In genomic region chr6:121823437-121823851, GRCh38 we compare ENCODE assay signal across 14 cellular contexts.
DNase-seq lines count a peak whose midpoint lies in the region; ATAC-seq, FAIRE-seq and TF ChIP-seq lines count a peak whose summit lies in the region.
"Had no signal": no experiment of that assay in that cellular context is flagged by ENCODE, and none has a peak within 500 bp of the region (broad histone marks: within the 10 kb centered on the region; RNA-seq: fewer than 3 reads in every experiment).

No MANE protein-coding gene starts in this region.

- no peaks in the 10 kb centered on the region for H3K9me1 ChIP-seq in endothelial cell of umbilical vein (replicated peaks; ENCODE audit: control insufficient read depth, extremely low read depth, insufficient read depth, low read length)

- no peak overlapping the region for H2AK5ac ChIP-seq in neuronal stem cell (ENCODE audit: low read depth, low read length)

- CTCF ChIA-PET in endothelial cell of umbilical vein (lab: Charles Lee): interaction anchor here (0.6 to 1.2 kb wide), 3 partner anchors 57 to 353 kb away, joined by 3 to 4 read pairs (median 3); no protein-coding TSS in a partner anchor

- H3K36me3 ChIP-seq in endothelial cell of umbilical vein (ENCODE audit: control insufficient read depth in 2 of 2, extremely low read depth in 1 of 2, insufficient read depth in 2 of 2, low read length in 2 of 2) (no peaks in the 10 kb centered on the region), neuronal stem cell (replicated peaks in 1 of 2; ENCODE audit: control insufficient read depth in 2 of 2, insufficient read depth in 2 of 2, low read length in 2 of 2) (no peaks in the 10 kb centered on the region), colonic mucosa (no peaks in the 10 kb centered on the region)
- H3K36me3 ChIP-seq: tibial nerve had no signal

- no peaks in the 10 kb centered on the region for H3K79me2 ChIP-seq in endothelial cell of umbilical vein (ENCODE audit: control insufficient read depth, insufficient read depth, low read length)

- H3K4me2 ChIP-seq in endothelial cell of umbilical vein (ENCODE audit: insufficient read depth, low read length) (no peak overlapping the region), neuronal stem cell (ENCODE audit: insufficient read depth, low read length, poor library complexity, severe bottlenecking) (no peak overlapping the region)

- H2BK15ac ChIP-seq in neuronal stem cell (ENCODE audit: low read length): no peak overlapping the region

- whole genome bisulfite sequencing in neuronal stem cell (ENCODE audit: extremely low coverage in 2 of 2, insufficient read length in 2 of 2, insufficient replicate concordance in 1 of 2), 2 donors: no CpG with 5 or more reads among the region's 1 CpG
- 53 to 71% methylated on average over 1 of the region's 1 CpG for WGBS in lower leg skin, 2 donors

- H3K14ac ChIP-seq in neuronal stem cell (ENCODE audit: low read length): no peak overlapping the region

- H3K9me3 ChIP-seq in endothelial cell of umbilical vein (replicated peaks; ENCODE audit: control insufficient read depth, insufficient read depth, low read length): no peaks in the 10 kb centered on the region
- H3K9me3 ChIP-seq in neuronal stem cell (replicated peaks in 1 of 2; ENCODE audit: control insufficient read depth in 2 of 2, insufficient read depth in 1 of 2, low read depth in 1 of 2, low read length in 2 of 2): peaks cover 3 to 5% of the 10 kb centered on the region in 2 donors
- H3K9me3 ChIP-seq in colonic mucosa: no peaks in the 10 kb centered on the region

- H2BK5ac ChIP-seq in neuronal stem cell (ENCODE audit: low read length): no peak overlapping the region

- no peak overlapping the region for H3K4ac ChIP-seq in neuronal stem cell (ENCODE audit: low read length)

- H3K4me1 ChIP-seq in endothelial cell of umbilical vein (ENCODE audit: control insufficient read depth, extremely low read depth, insufficient read depth, low read length) (peaks cover 15% of the 10 kb centered on the region), neuronal stem cell (ENCODE audit: control insufficient read depth in 2 of 2, insufficient read depth in 1 of 2, low read depth in 1 of 2, low read length in 2 of 2) (peaks cover 0 to 2% of the 10 kb centered on the region in 2 donors), colonic mucosa (no peaks in the 10 kb centered on the region)
- H3K4me1 ChIP-seq: tibial nerve had no signal

- H3K27me3 ChIP-seq in endothelial cell of umbilical vein (ENCODE audit: control insufficient read depth in 2 of 2, insufficient read depth in 2 of 2, low read length in 2 of 2): no peaks in the 10 kb centered on the region
- no peaks in the 10 kb centered on the region for H3K27me3 ChIP-seq in neuronal stem cell (ENCODE audit: control insufficient read depth in 3 of 3, insufficient read depth in 3 of 3, low read depth in 1 of 3, low read length in 3 of 3)
- H3K27me3 ChIP-seq in colonic mucosa: no peaks in the 10 kb centered on the region
- H3K27me3 ChIP-seq: tibial nerve had no signal

- no peak overlapping the region for H3K4me3 ChIP-seq in endothelial cell of umbilical vein (replicated peaks in 1 of 3; ENCODE audit: insufficient read depth in 1 of 3, low read depth in 1 of 3, low read length in 3 of 3)
- no peak overlapping the region for H3K4me3 ChIP-seq in neuronal stem cell (ENCODE audit: low read length in 2 of 2)
- H3K4me3 ChIP-seq in lower leg skin (ENCODE audit: low read depth, poor library complexity, severe bottlenecking): no peak overlapping the region
- H3K4me3 ChIP-seq in colonic mucosa: no peak overlapping the region
- H3K4me3 ChIP-seq: tibial nerve had no signal

- no peaks in the 10 kb centered on the region for H4K20me1 ChIP-seq in endothelial cell of umbilical vein (replicated peaks; ENCODE audit: control insufficient read depth, extremely low read depth, insufficient read depth, low read length)

- H3K18ac ChIP-seq in neuronal stem cell (ENCODE audit: low read length): no peak overlapping the region

- no peak overlapping the region for H2AFZ ChIP-seq in endothelial cell of umbilical vein (ENCODE audit: low read depth, low read length)
- peak overlapping the region; percentile 14 for H2AFZ ChIP-seq in neuronal stem cell (ENCODE audit: low read length)

- H2BK120ac ChIP-seq in neuronal stem cell (ENCODE audit: low read depth, low read length): no peak overlapping the region

- H2BK12ac ChIP-seq in neuronal stem cell (ENCODE audit: low read length): no peak overlapping the region

- dilution Hi-C loops in endothelial cell of umbilical vein (cut with MboI; ENCODE audit: extremely low pct_ligation_motif_present, low sequenced_read_pairs): no loop called here

- intact Hi-C loops in endothelial cell of umbilical vein (cut with micrococcal nuclease): no loop called here
- intact Hi-C loops in lower leg skin (cut with DNase I; ENCODE audit: low total_unique reads): no loop called here
- intact Hi-C loops in colonic mucosa (cut with DNase I): no loop called here

- BruUV-seq in endothelial cell of umbilical vein (replicated peaks; lab: Mats Ljungman, UMichigan): no TSS peak

- H4K8ac ChIP-seq in neuronal stem cell (ENCODE audit: low read depth, low read length): no peak overlapping the region

- DNase-seq in DMS114 treated with DMSO at 0.1 percent for 48 hours (lab: John Stamatoyannopoulos, UW; ENCODE audit: unreplicated experiment): peak; percentile 55
- DNase-seq in M059J (ENCODE audit: low read depth): peak; percentile 35
- peak; percentile 22 for DNase-seq in endothelial cell of umbilical vein (ENCODE audit: low read depth, low spot score)
- DNase-seq in neuronal stem cell (ENCODE audit: low spot score): peak; percentile 24
- DNase-seq in lower leg skin (ENCODE audit: low spot score in 2 of 2): no peak
- DNase-seq in colonic mucosa: no peak
- DNase-seq in activated CD4-positive, CD25-positive, alpha-beta regulatory T cell (lab: John Stamatoyannopoulos, UW): no peak
- DNase-seq: CD4-positive, alpha-beta memory T cell; cortex of kidney; NCI-H1048; NCI-H82; right cardiac atrium had no signal

- no peak overlapping the region for H3K23ac ChIP-seq in neuronal stem cell (ENCODE audit: low read depth, low read length, poor library complexity)

- H3K27ac ChIP-seq in endothelial cell of umbilical vein (ENCODE audit: insufficient read depth, low read depth, low read length) (no peak overlapping the region), neuronal stem cell (replicated peaks; ENCODE audit: low read length) (no peak overlapping the region), colonic mucosa (no peak overlapping the region)
- H3K27ac ChIP-seq: tibial nerve had no signal

- H3K9ac ChIP-seq in endothelial cell of umbilical vein (replicated peaks; ENCODE audit: extremely low read depth, insufficient read depth, low read length) (no peak overlapping the region), neuronal stem cell (ENCODE audit: low read depth, low read length, poor library complexity) (no peak overlapping the region), colonic mucosa (ENCODE audit: low read depth in 2 of 2, low read length in 2 of 2) (no peak overlapping the region)

- TF ChIP-seq POLR2A in endothelial cell of umbilical vein (IDR thresholded peaks at IDR 0.05; ENCODE audit: low read depth, low read length) (no peak), lower leg skin (IDR thresholded peaks at IDR 0.05) (no peak), GM18505 (IDR thresholded peaks at IDR 0.05; ENCODE audit: borderline replicate concordance, extremely low read depth, insufficient read depth, insufficient read length) (no peak)

- no peak for FAIRE-seq in endothelial cell of umbilical vein (lab: Jason Lieb, UNC)

- H3K79me1 ChIP-seq in neuronal stem cell (ENCODE audit: low read depth, low read length): no peaks in the 10 kb centered on the region

- no peak for ATAC-seq in GM18505 (IDR thresholded peaks at IDR 0.05; ENCODE audit: unreplicated experiment)
- ATAC-seq: right cardiac atrium had no signal

- H4K91ac ChIP-seq in neuronal stem cell (ENCODE audit: low read depth, low read length, poor library complexity): no peak overlapping the region

- POLR2A ChIA-PET in endothelial cell of umbilical vein (lab: Charles Lee): no interaction called here

- TF ChIP-seq CTCF in endothelial cell of umbilical vein (IDR thresholded peaks at IDR 0.05; ENCODE audit: extremely low read depth in 1 of 2, insufficient read depth in 1 of 2, low read depth in 1 of 2, low read length in 2 of 2) (no peak), lower leg skin (IDR thresholded peaks at IDR 0.05) (no peak), colonic mucosa (IDR thresholded peaks at IDR 0.05) (no peak)

TF ChIP-seq in endothelial cell of umbilical vein, 7 proteins besides CTCF, POLR2A, EP300 and RAD21:
- TF ChIP-seq, protein P1, sequence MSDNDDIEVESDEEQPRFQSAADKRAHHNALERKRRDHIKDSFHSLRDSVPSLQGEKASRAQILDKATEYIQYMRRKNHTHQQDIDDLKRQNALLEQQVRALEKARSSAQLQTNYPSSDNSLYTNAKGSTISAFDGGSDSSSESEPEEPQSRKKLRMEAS (IDR thresholded peaks at IDR 0.05; ENCODE audit: insufficient read depth, insufficient read length): no peak
- TF ChIP-seq MYC (IDR thresholded peaks at IDR 0.05; ENCODE audit: low read depth, low read length) (no peak), FOS (IDR thresholded peaks at IDR 0.05; ENCODE audit: borderline replicate concordance, insufficient read depth, low read length) (no peak), POLR2AphosphoS5 (IDR thresholded peaks at IDR 0.05; ENCODE audit: insufficient read depth, low read depth, low read length) (no peak), EZH2 (IDR thresholded peaks at IDR 0.05; ENCODE audit: borderline replicate concordance, low read depth, low read length, severe bottlenecking) (no peak), JUN (IDR thresholded peaks at IDR 0.05; ENCODE audit: borderline replicate concordance, insufficient read depth, insufficient read length, low read depth) (no peak), GATA2 (IDR thresholded peaks at IDR 0.05; ENCODE audit: insufficient read depth, insufficient read length, low read depth, low read length) (no peak)

Comparison
In these comparisons a context has a peak if more than half of its experiments do, and no peak if none do; other contexts are left out.
1. DNase-seq: peak in DMS114 treated with DMSO at 0.1 percent for 48 hours (single experiment), M059J (single experiment), endothelial cell of umbilical vein (single experiment) and neuronal stem cell (single experiment); none in lower leg skin (0 of 2), colonic mucosa (single experiment) and activated CD4-positive, CD25-positive, alpha-beta regulatory T cell (0 of 4).